In genomic region chr12:106082216-106083175, GRCh38 we compare ENCODE assay signal across 18 cellular contexts. TPM values are rescaled to one million over a fixed set of nuclear protein-coding genes. Genes with fewer than 3 reads are reported as not detected.
DNase-seq lines count a peak whose midpoint lies in the region; ATAC-seq, FAIRE-seq and TF ChIP-seq lines count a peak whose summit lies in the region.
"Had no signal": no experiment of that assay in that cellular context is flagged by ENCODE, and none has a peak within 500 bp of the region (broad histone marks: within the 10 kb centered on the region; RNA-seq: fewer than 3 reads in every experiment).

No MANE protein-coding gene starts in this region.

- H3K4me2 ChIP-seq in OCI-LY3 (ENCODE audit: low read length) = peak overlapping the region; percentile 49
- no peak overlapping the region for H3K4me2 ChIP-seq in mesendoderm (ENCODE audit: low read length)

- intact Hi-C loops in uterus (cut with DNase I; ENCODE audit: low total_unique reads) = no loop called here

- peaks cover 19% of the 10 kb centered on the region for H3K79me1 ChIP-seq in mesendoderm (ENCODE audit: low read length)

- no peaks in the 10 kb centered on the region for H4K20me1 ChIP-seq in OCI-LY3 (ENCODE audit: insufficient read depth, low read length)

- peak overlapping the region; percentile 30 for H2BK5ac ChIP-seq in mesendoderm (ENCODE audit: low read length)

- H3K79me2 ChIP-seq in OCI-LY3 (ENCODE audit: low read length) = no peaks in the 10 kb centered on the region
- H3K79me2 ChIP-seq in mesendoderm (ENCODE audit: control insufficient read depth, insufficient read depth, low read length) = peaks cover 10% of the 10 kb centered on the region

- no peak overlapping the region for H2BK120ac ChIP-seq in mesendoderm (ENCODE audit: low read depth, low read length)

- DNase-seq in choroid plexus epithelial cell (ENCODE audit: low read depth) (peak; percentile 98), mesendoderm (no peak), uterus (no peak), frontal cortex (ENCODE audit: low spot score in 2 of 2) (no peak)
- no peak for DNase-seq in effector CD8-positive, alpha-beta T cell (lab: John Stamatoyannopoulos, UW)
- DNase-seq: activated CD4-positive, alpha-beta T cell treated with anti-CD3 and anti-CD28 coated beads, Interleukin-2, amount 50 U/mL, for 1 hour; activated naive CD8-positive, alpha-beta T cell treated with anti-CD3 and anti-CD28 coated beads, Interleukin-2, amount 10 ng/mL, durations not matched to agents 7 days and 5 days; activated T-cell treated with anti-CD3 and anti-CD28 coated beads, Interleukin-2, amount 50 U/mL, for 24 hours; CD4-positive, CD25-positive, alpha-beta regulatory T cell; esophagus squamous epithelium; NCI-H2081; occipital lobe; testis had no signal

- H2AFZ ChIP-seq in OCI-LY3 (ENCODE audit: low read depth, low read length) = no peak overlapping the region

- H3K36me3 ChIP-seq in OCI-LY3 (replicated peaks; ENCODE audit: low read depth, low read length) = no peaks in the 10 kb centered on the region
- peaks cover 6% of the 10 kb centered on the region for H3K36me3 ChIP-seq in mesendoderm (ENCODE audit: control insufficient read depth, insufficient read depth, low read length)
- no peaks in the 10 kb centered on the region for H3K36me3 ChIP-seq in uterus

- no peak for FAIRE-seq in frontal cortex (lab: Jason Lieb, UNC)
- FAIRE-seq: colon, GM12892, HTR-8/SVneo had no signal

- H4K5ac ChIP-seq in mesendoderm (ENCODE audit: low read length) = no peak overlapping the region

- H3K27ac ChIP-seq in OCI-LY3 (ENCODE audit: low read length) (no peak overlapping the region), mesendoderm (ENCODE audit: low read depth, low read length) (peak overlapping the region; percentile 19), uterus (peak overlapping the region; percentile 72 to 83)
- H3K27ac ChIP-seq: testis had no signal

- H3K23ac ChIP-seq in mesendoderm (ENCODE audit: low read length) = no peak overlapping the region

- no peak overlapping the region for H3K4me3 ChIP-seq in OCI-LY3 (ENCODE audit: low read length)
- no peak overlapping the region for H3K4me3 ChIP-seq in choroid plexus epithelial cell (ENCODE audit: low read depth, low read length)
- no peak overlapping the region for H3K4me3 ChIP-seq in mesendoderm (ENCODE audit: low read length)
- H3K4me3 ChIP-seq in uterus = no peak overlapping the region
- H3K4me3 ChIP-seq: esophagus squamous epithelium, testis had no signal

- no peak overlapping the region for H3K4ac ChIP-seq in mesendoderm (ENCODE audit: low read depth, low read length)

- WGBS in mesendoderm (ENCODE audit: extremely low coverage, insufficient coverage, low lambda C conversion rate) = no CpG with 5 or more reads among the region's 15 CpGs

- no peak for TF ChIP-seq POLR2A in uterus (IDR thresholded peaks at IDR 0.05)

- no peak for ATAC-seq in HG03280 (IDR thresholded peaks at IDR 0.05; ENCODE audit: unreplicated experiment)

- no peak overlapping the region for H2AK5ac ChIP-seq in mesendoderm (ENCODE audit: low read length)

- H2BK15ac ChIP-seq in mesendoderm (replicated peaks; ENCODE audit: low read depth) = peak overlapping the region; percentile 0

- peaks cover 42% of the 10 kb centered on the region for H3K4me1 ChIP-seq in OCI-LY3 (ENCODE audit: low read length)
- H3K4me1 ChIP-seq in mesendoderm (ENCODE audit: control insufficient read depth, low read depth, low read length) = peaks cover 2% of the 10 kb centered on the region
- H3K4me1 ChIP-seq in uterus = peaks cover 14 to 16% of the 10 kb centered on the region in 2 donors

- TF ChIP-seq CTCF in OCI-LY3 (IDR thresholded peaks at IDR 0.05; ENCODE audit: low read depth, low read length) (no peak), choroid plexus epithelial cell (conservative IDR thresholded peaks at IDR 0.05; ENCODE audit: low read depth, low read length) (no peak), uterus (IDR thresholded peaks at IDR 0.05) (no peak)

- H3K56ac ChIP-seq in mesendoderm (ENCODE audit: low read length) = peak overlapping the region; percentile 43

- peaks cover 84% of the 10 kb centered on the region for H3K27me3 ChIP-seq in OCI-LY3 (ENCODE audit: low read depth, low read length)
- no peaks in the 10 kb centered on the region for H3K27me3 ChIP-seq in mesendoderm (ENCODE audit: insufficient read depth, low read length, poor library complexity)
- no peaks in the 10 kb centered on the region for H3K27me3 ChIP-seq in uterus
- H3K27me3 ChIP-seq: esophagus squamous epithelium, testis had no signal

- no peaks in the 10 kb centered on the region for H3K9me3 ChIP-seq in OCI-LY3 (ENCODE audit: insufficient read depth, low read length)
- no peaks in the 10 kb centered on the region for H3K9me3 ChIP-seq in uterus
- H3K9me3 ChIP-seq: esophagus squamous epithelium, testis had no signal

- H3K18ac ChIP-seq in mesendoderm (ENCODE audit: low read length) = peak overlapping the region; percentile 64

- H3K9ac ChIP-seq in OCI-LY3 (ENCODE audit: low read length) (no peak overlapping the region), mesendoderm (ENCODE audit: low read length) (no peak overlapping the region)

- no peak overlapping the region for H4K8ac ChIP-seq in mesendoderm (ENCODE audit: low read depth, low read length)

RNA-seq across cellular contexts. Expression of gene NUAK1, which starts 56.3 kb away (rescaled TPM):
- polyA plus RNA-seq in mesendoderm (2013, experiment 1 of 2) = 22.4 TPM
- polyA plus RNA-seq in mesendoderm (2013, experiment 2 of 2) = 22.1 TPM
- total RNA-seq in uterus = 10 to 100 TPM in 3 of 4 donors, 1 to 10 TPM in 1; 9.4 to 56.8 (median 26.8) TPM
- total RNA-seq in frontal cortex = 54.6 TPM
- total RNA-seq: activated naive CD8-positive, alpha-beta T cell treated with anti-CD3 and anti-CD28 coated beads, Interleukin-2, amount 10 ng/mL, durations not matched to agents 7 days and 5 days; CD4-positive, CD25-positive, alpha-beta regulatory T cell had no signal
- polyA plus RNA-seq: CD4-positive, CD25-positive, alpha-beta regulatory T cell had no signal
